In the genomic region with DNA sequence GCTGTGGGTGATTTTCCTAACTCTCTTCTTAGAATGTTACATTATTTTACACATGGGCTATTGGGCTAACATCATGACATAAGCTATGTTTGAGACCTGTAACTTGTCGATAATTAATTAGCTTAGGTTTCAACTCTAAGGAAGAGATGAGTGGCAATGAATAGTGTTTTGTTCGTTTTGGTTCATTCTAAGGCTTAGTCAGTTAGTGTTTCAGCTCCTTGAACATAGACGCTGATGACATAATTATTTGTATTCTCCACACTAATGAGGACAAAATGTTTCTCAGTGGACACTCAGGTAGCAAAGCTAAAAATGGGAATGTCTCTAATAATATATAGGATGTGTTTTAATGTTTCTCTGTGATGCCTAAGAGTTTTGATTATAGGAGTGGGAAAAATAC, we compare ENCODE assay signal across 26 cellular contexts.
DNase-seq lines count a peak whose midpoint lies in the region; ATAC-seq, FAIRE-seq and TF ChIP-seq lines count a peak whose summit lies in the region.
"Had no signal": no experiment of that assay in that cellular context is flagged by ENCODE, and none has a peak within 500 bp of the region (broad histone marks: within the 10 kb centered on the region; RNA-seq: fewer than 3 reads in every experiment).

No MANE protein-coding gene starts in this region.

- DNase-seq in bronchial epithelial cell (ENCODE audit: low read depth) = peak; percentile 74
- DNase-seq in epithelial cell of prostate (ENCODE audit: low read depth, low spot score) = no peak
- DNase-seq in NK-92 (lab: John Stamatoyannopoulos, UW; ENCODE audit: unreplicated experiment) = no peak
- no peak for DNase-seq in naive thymus-derived CD4-positive, alpha-beta T cell
- DNase-seq: 8988T; ACHN; BE2C; C1 segment of cervical spinal cord; CD4-positive, alpha-beta memory T cell; CD4-positive, CD25-positive, alpha-beta regulatory T cell; CD8-positive, alpha-beta memory T cell; COR-L47; DMS 273 treated with DMSO at 0.1 percent for 48 hours; DMS153; DMS53; DMS79; DND-41; EL; GDM1 had no signal

- no peaks in the 10 kb centered on the region for H3K9me3 ChIP-seq in HEK293 (ENCODE audit: control insufficient read depth, insufficient read depth, low read depth, low read length)
- peaks cover 0 to 3% (median 0%) of the 10 kb centered on the region in 3 experiments for H3K9me3 ChIP-seq in naive thymus-derived CD4-positive, alpha-beta T cell (ENCODE audit: control insufficient read depth in 2 of 3, low read length in 3 of 3)
- H3K9me3 ChIP-seq: BE2C had no signal

- H3K36me3 Mint-ChIP-seq in naive thymus-derived CD4-positive, alpha-beta T cell = peaks cover 0 to 3% (median 0%) of the 10 kb centered on the region in 5 donors
- H3K36me3 Mint-ChIP-seq: CD14-positive monocyte had no signal

- H3K36me3 ChIP-seq in HEK293 (ENCODE audit: control insufficient read depth in 2 of 2, insufficient read depth in 1 of 2, low read length in 2 of 2) = no peaks in the 10 kb centered on the region
- no peaks in the 10 kb centered on the region for H3K36me3 ChIP-seq in bronchial epithelial cell (ENCODE audit: control insufficient read depth, insufficient read depth, low read length)
- H3K36me3 ChIP-seq in naive thymus-derived CD4-positive, alpha-beta T cell (ENCODE audit: control insufficient read depth in 2 of 3, insufficient read depth in 3 of 3, low read length in 3 of 3) = no peaks in the 10 kb centered on the region
- H3K36me3 ChIP-seq: BE2C, BLaER1 had no signal

- H3K9me3 Mint-ChIP-seq in naive thymus-derived CD4-positive, alpha-beta T cell = peaks cover 0 to 8% (median 0%) of the 10 kb centered on the region in 11 donors

- H3K27ac Mint-ChIP-seq in naive thymus-derived CD4-positive, alpha-beta T cell = no peak overlapping the region
- H3K27ac Mint-ChIP-seq: CD14-positive monocyte; CD4-positive, CD25-positive, alpha-beta regulatory T cell; CD8-positive, alpha-beta memory T cell had no signal

- intact Hi-C loops in naive thymus-derived CD4-positive, alpha-beta T cell (cut with micrococcal nuclease) = no loop called here

- no peak overlapping the region for H3K4me3 Mint-ChIP-seq in naive thymus-derived CD4-positive, alpha-beta T cell
- H3K4me3 Mint-ChIP-seq: CD14-positive monocyte; CD4-positive, alpha-beta memory T cell; CD4-positive, CD25-positive, alpha-beta regulatory T cell; CD8-positive, alpha-beta memory T cell had no signal

- peaks cover 0 to 22% (median 15%) of the 10 kb centered on the region in 5 donors for H3K27me3 Mint-ChIP-seq in naive thymus-derived CD4-positive, alpha-beta T cell

- no peaks in the 10 kb centered on the region for H3K4me1 ChIP-seq in HEK293 (ENCODE audit: control insufficient read depth, insufficient read depth, low read length)
- no peaks in the 10 kb centered on the region for H3K4me1 ChIP-seq in naive thymus-derived CD4-positive, alpha-beta T cell (ENCODE audit: control insufficient read depth in 2 of 2, insufficient read depth in 2 of 2, low read length in 2 of 2)
- H3K4me1 ChIP-seq: BE2C, BLaER1 had no signal

- no peak for FAIRE-seq in bronchial epithelial cell (lab: Jason Lieb, UNC)
- FAIRE-seq: A204.1, GM12878, GM12892, GM18507 had no signal

- H3K4me1 Mint-ChIP-seq in naive thymus-derived CD4-positive, alpha-beta T cell = peaks cover 0 to 5% (median 0%) of the 10 kb centered on the region in 7 donors
- H3K4me1 Mint-ChIP-seq: CD14-positive monocyte had no signal

- ATAC-seq in naive thymus-derived CD4-positive, alpha-beta T cell = no peak
- ATAC-seq: GM12878 had no signal

- POLR2A ChIA-PET in HEK293 (lab: Yijun Ruan, JAX) = no interaction called here
- POLR2A ChIA-PET in naive thymus-derived CD4-positive, alpha-beta T cell (lab: Charles Lee) = interaction anchor here (0.7 kb wide), 1 partner anchor 147 kb away, joined by 3 read pairs; no protein-coding TSS in a partner anchor

- no peaks in the 10 kb centered on the region for H3K27me3 ChIP-seq in bronchial epithelial cell (ENCODE audit: control insufficient read depth, insufficient read depth, low read length)
- no peaks in the 10 kb centered on the region for H3K27me3 ChIP-seq in naive thymus-derived CD4-positive, alpha-beta T cell (ENCODE audit: control insufficient read depth in 2 of 2, insufficient read depth in 2 of 2, low read length in 2 of 2)
- H3K27me3 ChIP-seq: BE2C, BLaER1 had no signal

- no peak overlapping the region for H3K4me3 ChIP-seq in HEK293 (ENCODE audit: low read depth, low read length)
- H3K4me3 ChIP-seq in bronchial epithelial cell (ENCODE audit: low read depth, low read length) = no peak overlapping the region
- no peak overlapping the region for H3K4me3 ChIP-seq in naive thymus-derived CD4-positive, alpha-beta T cell (ENCODE audit: low read length)
- H3K4me3 ChIP-seq: BLaER1, GM12878 had no signal

- CTCF ChIA-PET in HEK293 (lab: Yijun Ruan, JAX) = no interaction called here
- CTCF ChIA-PET in naive thymus-derived CD4-positive, alpha-beta T cell (lab: Charles Lee) = no interaction called here

- H3K27ac ChIP-seq in HEK293 (ENCODE audit: extremely low read depth, low read depth, low read length) = no peak overlapping the region
- peak overlapping the region; percentile 17 for H3K27ac ChIP-seq in epithelial cell of prostate
- H3K27ac ChIP-seq in naive thymus-derived CD4-positive, alpha-beta T cell (ENCODE audit: low read depth, low read length) = no peak overlapping the region
- H3K27ac ChIP-seq: BLaER1 had no signal

- TF ChIP-seq CTCF in HEK293 (tag by site-specific recombination; IDR thresholded peaks at IDR 0.05) (no peak), bronchial epithelial cell (IDR thresholded peaks at IDR 0.05; ENCODE audit: insufficient read depth, low read length, severe bottlenecking) (no peak)

TF ChIP-seq in HEK293, 187 proteins besides CTCF, POLR2A, EP300 and RAD21:
- TF ChIP-seq BCL11A (tag by site-specific recombination; IDR thresholded peaks at IDR 0.05; ENCODE audit: low read depth) (no peak), MZF1 (tag by site-specific recombination; IDR thresholded peaks at IDR 0.05; ENCODE audit: borderline replicate concordance) (no peak), HOXA7 (CRISPR knock-in tag; IDR thresholded peaks at IDR 0.05; ENCODE audit: borderline replicate concordance) (no peak), ZSCAN23 (tag by site-specific recombination; IDR thresholded peaks at IDR 0.05) (no peak)
- TF ChIP-seq, protein P1, sequence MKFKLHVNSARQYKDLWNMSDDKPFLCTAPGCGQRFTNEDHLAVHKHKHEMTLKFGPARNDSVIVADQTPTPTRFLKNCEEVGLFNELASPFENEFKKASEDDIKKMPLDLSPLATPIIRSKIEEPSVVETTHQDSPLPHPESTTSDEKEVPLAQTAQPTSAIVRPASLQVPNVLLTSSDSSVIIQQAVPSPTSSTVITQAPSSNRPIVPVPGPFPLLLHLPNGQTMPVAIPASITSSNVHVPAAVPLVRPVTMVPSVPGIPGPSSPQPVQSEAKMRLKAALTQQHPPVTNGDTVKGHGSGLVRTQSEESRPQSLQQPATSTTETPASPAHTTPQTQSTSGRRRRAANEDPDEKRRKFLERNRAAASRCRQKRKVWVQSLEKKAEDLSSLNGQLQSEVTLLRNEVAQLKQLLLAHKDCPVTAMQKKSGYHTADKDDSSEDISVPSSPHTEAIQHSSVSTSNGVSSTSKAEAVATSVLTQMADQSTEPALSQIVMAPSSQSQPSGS (tag by site-specific recombination; IDR thresholded peaks at IDR 0.05; ENCODE audit: low read depth) = peak; percentile 31; the same call in 1 of the 2 replicates
TF ChIP-seq in HEK293: peak in this region for 1.
